2 cellular contexts compared by ENCODE assay signal in genomic region chr6:145532361-145532760, GRCh38.
TF ChIP-seq lines count a peak whose summit lies in the region.

No MANE protein-coding gene starts in this region.

TF ChIP-seq in HepG2, 621 proteins besides CTCF, POLR2A, EP300 and RAD21:
- TF ChIP-seq REXO4 (CRISPR knock-in tag; IDR thresholded peaks at IDR 0.05; ENCODE audit: borderline replicate concordance) (no peak), ERF (CRISPR knock-in tag; IDR thresholded peaks at IDR 0.05) (no peak), MLLT10 (CRISPR knock-in tag; IDR thresholded peaks at IDR 0.05) (no peak), TSC22D2 (CRISPR knock-in tag; IDR thresholded peaks at IDR 0.05; ENCODE audit: borderline replicate concordance) (no peak), FOSL2 (CRISPR knock-in tag; IDR thresholded peaks at IDR 0.05) (no peak), ZNF563 (CRISPR knock-in tag; IDR thresholded peaks at IDR 0.05) (no peak), PHB2 (IDR thresholded peaks at IDR 0.05; ENCODE audit: partially characterized antibody) (no peak), ZNF597 (CRISPR knock-in tag; IDR thresholded peaks at IDR 0.05) (no peak), DMTF1 (CRISPR knock-in tag; IDR thresholded peaks at IDR 0.05) (no peak), MEF2D (CRISPR knock-in tag; IDR thresholded peaks at IDR 0.05) (no peak), ZNF772 (CRISPR knock-in tag; IDR thresholded peaks at IDR 0.05) (no peak), ZNF747 (CRISPR knock-in tag; IDR thresholded peaks at IDR 0.05; ENCODE audit: borderline replicate concordance) (no peak), ZGPAT (CRISPR knock-in tag; IDR thresholded peaks at IDR 0.05) (no peak), GATA4 (IDR thresholded peaks at IDR 0.05; ENCODE audit: borderline replicate concordance, low read depth) (no peak), ZNF768 (CRISPR knock-in tag; IDR thresholded peaks at IDR 0.05) (no peak), ZMAT5 (CRISPR knock-in tag; IDR thresholded peaks at IDR 0.05; ENCODE audit: borderline replicate concordance, low read depth) (no peak), TRAFD1 (CRISPR knock-in tag; IDR thresholded peaks at IDR 0.05; ENCODE audit: borderline replicate concordance) (no peak), ZNF780A (CRISPR knock-in tag; IDR thresholded peaks at IDR 0.05) (no peak), BORCS8-MEF2B (CRISPR knock-in tag; IDR thresholded peaks at IDR 0.05) (no peak), GATAD1 (CRISPR knock-in tag; IDR thresholded peaks at IDR 0.05) (no peak)

TF ChIP-seq in H1, 55 proteins besides CTCF, POLR2A, EP300 and RAD21:
- TF ChIP-seq SP1 (IDR thresholded peaks at IDR 0.05; ENCODE audit: low read depth, low read length) (peak; percentile 38; the same call in 1 of the 2 replicates), NANOG (IDR thresholded peaks at IDR 0.05; ENCODE audit: insufficient read depth, low read depth, low read length, poor library complexity, severe bottlenecking) (peak; percentile 93), ATF2 (IDR thresholded peaks at IDR 0.05; ENCODE audit: low read length) (no peak)
TF ChIP-seq in H1: peak in this region for 2.
